ENCODE assay signal across 35 cellular contexts in genomic region chr21:27833298-27833697, GRCh38.
"Had no signal": no experiment of that assay in that cellular context is flagged by ENCODE, and none has a peak within 500 bp of the region (broad histone marks: within the 10 kb centered on the region; RNA-seq: fewer than 3 reads in every experiment).

No MANE protein-coding gene starts in this region.

- H3K27me3 ChIP-seq: MG63 had no signal

- H3K27ac ChIP-seq: KMS-11 had no signal

- DNase-seq: Karpas-422, Kasumi-1, MG63, MM.1S, MV-4-11, NCI-H1048, NCI-H1092, NCI-H1092 treated with DMSO at 0.1 percent for 48 hours, NCI-H1105, NCI-H1105 treated with DMSO at 0.1 percent for 48 hours, NCI-H1417, NCI-H1417 treated with DMSO at 0.1 percent for 48 hours, NCI-H1436, NCI-H1436 treated with DMSO at 0.1 percent for 48 hours, NCI-H146, NCI-H1694, NCI-H1694 treated with DMSO at 0.1 percent for 48 hours, NCI-H187, NCI-H187 treated with DMSO at 0.1 percent for 48 hours, NCI-H1930, NCI-H2029, NCI-H2029 treated with DMSO at 0.1 percent for 48 hours, NCI-H2081, NCI-H2081 treated with DMSO at 0.1 percent for 48 hours, NCI-H2107, NCI-H2171, NCI-H2171 treated with DMSO at 0.1 percent for 48 hours, NCI-H2227 treated with DMSO at 0.1 percent for 48 hours, NCI-H226, NCI-H345, NCI-H446, NCI-H446 treated with DMSO at 0.1 percent for 48 hours, NCI-H510A, NCI-H510A treated with DMSO at 0.1 percent for 48 hours had no signal

- H3K4me3 ChIP-seq: MG63 had no signal

- H3K4me2 ChIP-seq: KMS-11 had no signal

- H3K9ac ChIP-seq: KMS-11 had no signal
